ENCODE assay signal across 33 cellular contexts in the genomic region with DNA sequence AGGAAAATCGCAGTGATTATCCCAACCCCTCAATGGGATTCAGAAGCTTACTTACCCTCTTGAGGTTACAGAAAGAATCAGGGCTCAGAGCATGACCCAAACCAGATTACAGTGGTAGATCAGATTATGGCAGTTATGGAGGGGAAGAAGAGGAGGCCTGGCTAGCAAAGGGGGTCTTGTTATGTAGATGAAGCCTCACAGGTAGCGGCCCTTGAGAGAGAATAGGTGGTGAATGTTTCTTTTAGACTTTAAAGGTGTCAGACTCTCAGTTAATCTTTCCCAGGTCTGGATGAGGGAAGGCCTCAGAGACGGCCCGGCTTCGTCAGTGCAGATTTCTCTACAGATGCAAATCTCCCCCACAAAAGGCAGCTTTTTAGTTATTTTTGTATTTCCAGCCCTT. TPM values are rescaled to one million over a fixed set of nuclear protein-coding genes. Genes with fewer than 3 reads are reported as not detected.
"Had no signal": no experiment of that assay in that cellular context is flagged by ENCODE, and none has a peak within 500 bp of the region (broad histone marks: within the 10 kb centered on the region; RNA-seq: fewer than 3 reads in every experiment).

No MANE protein-coding gene starts in this region.

- H3K9ac ChIP-seq: parathyroid adenoma had no signal

- H3K27ac Mint-ChIP-seq: activated CD4-positive, alpha-beta memory T cell treated with anti-CD3 and anti-CD28 coated beads, Interleukin-2, amount 10 ng/mL, durations not matched to agents 7 days and 5 days; activated CD4-positive, alpha-beta T cell treated with anti-CD3 and anti-CD28 coated beads, Interleukin-2, amount 10 ng/mL, durations not matched to agents 7 days and 5 days; activated naive CD8-positive, alpha-beta T cell treated with anti-CD3 and anti-CD28 coated beads, Interleukin-2, amount 50 U/mL, for 24 hours; activated T-cell treated with anti-CD3 and anti-CD28 coated beads, Interleukin-2, amount 50 U/mL, for 24 hours; dendritic cell treated with granulocyte-macrophage colony-stimulating factor and Interleukin-4, amounts not matched to agents 40 ng/mL and 50 ng/mL, for 4 days; immature natural killer cell; stimulated activated memory B cell treated with anti-CD40 and anti-IgM and Interleukin-4, amounts not matched to agents 10 μg/mL and 1 μg/mL and 100 μg/mL, for 72 hours; stimulated activated naive CD8-positive, alpha-beta T cell treated with anti-CD3 and anti-CD28 coated beads, Interleukin-15, amount 100 ng/mL, for 72 hours had no signal

- H2AFZ ChIP-seq: parathyroid adenoma had no signal

- DNase-seq: activated CD4-positive, alpha-beta memory T cell treated with anti-CD3 and anti-CD28 coated beads, Interleukin-2, amount 10 ng/mL, durations not matched to agents 7 days and 5 days; activated CD4-positive, alpha-beta T cell treated with anti-CD3 and anti-CD28 coated beads for 1 hour; activated CD4-positive, alpha-beta T cell treated with anti-CD3 and anti-CD28 coated beads, Interleukin-2, amount 10 ng/mL, durations not matched to agents 7 days and 5 days; activated CD8-positive, alpha-beta memory T cell treated with anti-CD3 and anti-CD28 coated beads, Interleukin-2, amount 50 U/mL, for 48 hours; activated gamma-delta T cell; activated naive CD4-positive, alpha-beta T cell treated with anti-CD3 and anti-CD28 coated beads, Interleukin-2, amount 50 U/mL, for 16 hours; activated naive CD8-positive, alpha-beta T cell treated with anti-CD3 and anti-CD28 coated beads, Interleukin-2, amount 50 U/mL, for 24 hours; activated T-cell treated with anti-CD3 and anti-CD28 coated beads, Interleukin-2, amount 50 U/mL, for 24 hours; amygdala; glutamatergic neuron; immature natural killer cell; kidney; left colon; midbrain; naive thymus-derived CD4-positive, alpha-beta T cell; occipital lobe; stimulated activated CD4-positive, alpha-beta T cell treated with anti-CD3 and anti-CD28 coated beads, Interleukin-1b, Interleukin-23, amount 100 ng/mL, for 48 hours; stimulated activated CD4-positive, alpha-beta T cell treated with anti-CD3 and anti-CD28 coated beads, Interleukin-4, amount 100 ng/mL, for 4 hours; stimulated activated CD8-positive, alpha-beta memory T cell treated with anti-CD3 and anti-CD28 coated beads, Interleukin-4, amount 100 ng/mL, for 48 hours; stimulated activated naive CD8-positive, alpha-beta T cell treated with anti-CD3 and anti-CD28 coated beads, Interleukin-15, amount 100 ng/mL, for 72 hours; substantia nigra; T-helper 17 cell; T1000; upper lobe of left lung had no signal

- H3K4me3 ChIP-seq: right atrium auricular region, smooth muscle cell, upper lobe of left lung had no signal

- H3K4me1 ChIP-seq: parathyroid adenoma, right atrium auricular region had no signal

- H3K9me3 Mint-ChIP-seq: activated CD4-positive, alpha-beta memory T cell treated with anti-CD3 and anti-CD28 coated beads, Interleukin-2, amount 10 ng/mL, durations not matched to agents 7 days and 5 days; activated CD4-positive, alpha-beta T cell treated with anti-CD3 and anti-CD28 coated beads, Interleukin-2, amount 10 ng/mL, durations not matched to agents 7 days and 5 days; activated naive CD8-positive, alpha-beta T cell treated with anti-CD3 and anti-CD28 coated beads, Interleukin-2, amount 50 U/mL, for 24 hours; activated T-cell treated with anti-CD3 and anti-CD28 coated beads, Interleukin-2, amount 50 U/mL, for 24 hours; central memory CD8-positive, alpha-beta T cell; dendritic cell treated with granulocyte-macrophage colony-stimulating factor and Interleukin-4, amounts not matched to agents 40 ng/mL and 50 ng/mL, for 4 days; immature natural killer cell; naive thymus-derived CD4-positive, alpha-beta T cell; neural crest cell; stimulated activated memory B cell treated with anti-CD40 and anti-IgM and Interleukin-4, amounts not matched to agents 10 μg/mL and 1 μg/mL and 100 μg/mL, for 72 hours; stimulated activated naive CD8-positive, alpha-beta T cell treated with anti-CD3 and anti-CD28 coated beads, Interleukin-15, amount 100 ng/mL, for 72 hours had no signal

- H3K27me3 ChIP-seq: right atrium auricular region, upper lobe of left lung had no signal

- H3K36me3 Mint-ChIP-seq: naive thymus-derived CD4-positive, alpha-beta T cell; stimulated activated memory B cell treated with anti-CD40 and anti-IgM and Interleukin-4, amounts not matched to agents 10 μg/mL and 1 μg/mL and 100 μg/mL, for 72 hours had no signal

- H3K36me3 ChIP-seq: right atrium auricular region, upper lobe of left lung had no signal

- H3K79me2 ChIP-seq: parathyroid adenoma had no signal

- H3K4me3 Mint-ChIP-seq: activated CD4-positive, alpha-beta memory T cell treated with anti-CD3 and anti-CD28 coated beads, Interleukin-2, amount 10 ng/mL, durations not matched to agents 7 days and 5 days; activated CD4-positive, alpha-beta T cell treated with anti-CD3 and anti-CD28 coated beads, Interleukin-2, amount 10 ng/mL, durations not matched to agents 7 days and 5 days; activated naive CD8-positive, alpha-beta T cell treated with anti-CD3 and anti-CD28 coated beads, Interleukin-2, amount 50 U/mL, for 24 hours; activated T-cell treated with anti-CD3 and anti-CD28 coated beads, Interleukin-2, amount 50 U/mL, for 24 hours; central memory CD8-positive, alpha-beta T cell; dendritic cell treated with granulocyte-macrophage colony-stimulating factor and Interleukin-4, amounts not matched to agents 40 ng/mL and 50 ng/mL, for 4 days; immature natural killer cell; naive thymus-derived CD4-positive, alpha-beta T cell; neural crest cell; stimulated activated memory B cell treated with anti-CD40 and anti-IgM and Interleukin-4, amounts not matched to agents 10 μg/mL and 1 μg/mL and 100 μg/mL, for 72 hours; stimulated activated naive CD8-positive, alpha-beta T cell treated with anti-CD3 and anti-CD28 coated beads, Interleukin-15, amount 100 ng/mL, for 72 hours; T-helper 17 cell had no signal

- H3K9me3 ChIP-seq: right atrium auricular region, upper lobe of left lung had no signal

- H3K27ac ChIP-seq: epithelial cell of prostate, parathyroid adenoma had no signal

- H3K4me2 ChIP-seq: smooth muscle cell had no signal

- ATAC-seq: activated naive CD8-positive, alpha-beta T cell treated with anti-CD3 and anti-CD28 coated beads, Interleukin-2, amount 50 U/mL, for 24 hours; left colon; naive thymus-derived CD4-positive, alpha-beta T cell; stimulated activated memory B cell treated with anti-CD40 and anti-IgM and Interleukin-4, amounts not matched to agents 10 μg/mL and 1 μg/mL and 100 μg/mL, for 72 hours; stimulated activated naive CD8-positive, alpha-beta T cell treated with anti-CD3 and anti-CD28 coated beads, Interleukin-15, amount 100 ng/mL, for 72 hours; T-helper 17 cell had no signal

- H3K27me3 Mint-ChIP-seq: activated T-cell treated with anti-CD3 and anti-CD28 coated beads, Interleukin-2, amount 50 U/mL, for 24 hours; central memory CD8-positive, alpha-beta T cell; stimulated activated memory B cell treated with anti-CD40 and anti-IgM and Interleukin-4, amounts not matched to agents 10 μg/mL and 1 μg/mL and 100 μg/mL, for 72 hours; stimulated activated naive CD8-positive, alpha-beta T cell treated with anti-CD3 and anti-CD28 coated beads, Interleukin-15, amount 100 ng/mL, for 72 hours had no signal

- H3K4me1 Mint-ChIP-seq: activated CD4-positive, alpha-beta memory T cell treated with anti-CD3 and anti-CD28 coated beads, Interleukin-2, amount 10 ng/mL, durations not matched to agents 7 days and 5 days; activated CD4-positive, alpha-beta T cell treated with anti-CD3 and anti-CD28 coated beads, Interleukin-2, amount 10 ng/mL, durations not matched to agents 7 days and 5 days; activated naive CD8-positive, alpha-beta T cell treated with anti-CD3 and anti-CD28 coated beads, Interleukin-2, amount 50 U/mL, for 24 hours; central memory CD8-positive, alpha-beta T cell; immature natural killer cell; naive thymus-derived CD4-positive, alpha-beta T cell; stimulated activated memory B cell treated with anti-CD40 and anti-IgM and Interleukin-4, amounts not matched to agents 10 μg/mL and 1 μg/mL and 100 μg/mL, for 72 hours; stimulated activated naive CD8-positive, alpha-beta T cell treated with anti-CD3 and anti-CD28 coated beads, Interleukin-15, amount 100 ng/mL, for 72 hours; T-helper 17 cell had no signal

RNA-seq across cellular contexts. Expression of a gene that starts 39.6 kb away (rescaled TPM):
- total RNA-seq: activated CD4-positive, alpha-beta memory T cell treated with anti-CD3 and anti-CD28 coated beads, Interleukin-2, amount 10 ng/mL, durations not matched to agents 7 days and 5 days; activated CD4-positive, alpha-beta T cell treated with anti-CD3 and anti-CD28 coated beads, Interleukin-2, amount 10 ng/mL, durations not matched to agents 7 days and 5 days; naive thymus-derived CD4-positive, alpha-beta T cell; pulmonary artery endothelial cell; T-helper 17 cell had no signal
